2 cellular contexts compared by ENCODE assay signal in the genomic region with DNA sequence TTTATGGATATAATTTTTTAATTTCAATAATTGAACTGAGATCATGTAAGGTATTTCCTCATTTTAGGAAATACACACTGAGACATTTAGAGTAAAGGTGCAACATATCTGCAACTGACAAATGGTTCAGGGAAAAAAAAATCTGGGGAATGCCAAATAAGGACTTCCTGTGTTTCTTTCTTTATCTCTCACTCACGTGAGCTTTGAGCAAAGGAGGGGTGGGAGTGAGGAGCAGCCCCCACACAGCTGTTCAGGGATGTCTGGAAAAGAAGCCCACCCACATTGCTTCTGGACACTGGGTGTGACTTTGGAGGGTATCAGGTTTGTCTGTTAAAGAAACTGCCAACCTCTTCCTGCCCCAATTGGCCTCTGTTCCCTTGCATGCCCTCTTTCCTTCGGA.
A peak's percentile ranks its signal among the peaks of the same experiment; 100 is the strongest.
TF ChIP-seq lines count a peak whose summit lies in the region.

No MANE protein-coding gene starts in this region.

TF ChIP-seq in GM12891, 5 proteins besides CTCF, POLR2A, EP300 and RAD21:
- no peak for TF ChIP-seq TAF1 (IDR thresholded peaks at IDR 0.05; ENCODE audit: low read depth, low read length)
- TF ChIP-seq POLR2AphosphoS5 (IDR thresholded peaks at IDR 0.05; ENCODE audit: low read depth, low read length): no peak
- no peak for TF ChIP-seq SPI1 (IDR thresholded peaks at IDR 0.05; ENCODE audit: low read depth, low read length)
- TF ChIP-seq POU2F2 (IDR thresholded peaks at IDR 0.05; ENCODE audit: low read depth, low read length): no peak
- TF ChIP-seq PAX5 (IDR thresholded peaks at IDR 0.05; ENCODE audit: insufficient read depth, low read length, severe bottlenecking): no peak

TF ChIP-seq in GM12878, 131 proteins besides CTCF, POLR2A, EP300 and RAD21:
- TF ChIP-seq, protein P1, sequence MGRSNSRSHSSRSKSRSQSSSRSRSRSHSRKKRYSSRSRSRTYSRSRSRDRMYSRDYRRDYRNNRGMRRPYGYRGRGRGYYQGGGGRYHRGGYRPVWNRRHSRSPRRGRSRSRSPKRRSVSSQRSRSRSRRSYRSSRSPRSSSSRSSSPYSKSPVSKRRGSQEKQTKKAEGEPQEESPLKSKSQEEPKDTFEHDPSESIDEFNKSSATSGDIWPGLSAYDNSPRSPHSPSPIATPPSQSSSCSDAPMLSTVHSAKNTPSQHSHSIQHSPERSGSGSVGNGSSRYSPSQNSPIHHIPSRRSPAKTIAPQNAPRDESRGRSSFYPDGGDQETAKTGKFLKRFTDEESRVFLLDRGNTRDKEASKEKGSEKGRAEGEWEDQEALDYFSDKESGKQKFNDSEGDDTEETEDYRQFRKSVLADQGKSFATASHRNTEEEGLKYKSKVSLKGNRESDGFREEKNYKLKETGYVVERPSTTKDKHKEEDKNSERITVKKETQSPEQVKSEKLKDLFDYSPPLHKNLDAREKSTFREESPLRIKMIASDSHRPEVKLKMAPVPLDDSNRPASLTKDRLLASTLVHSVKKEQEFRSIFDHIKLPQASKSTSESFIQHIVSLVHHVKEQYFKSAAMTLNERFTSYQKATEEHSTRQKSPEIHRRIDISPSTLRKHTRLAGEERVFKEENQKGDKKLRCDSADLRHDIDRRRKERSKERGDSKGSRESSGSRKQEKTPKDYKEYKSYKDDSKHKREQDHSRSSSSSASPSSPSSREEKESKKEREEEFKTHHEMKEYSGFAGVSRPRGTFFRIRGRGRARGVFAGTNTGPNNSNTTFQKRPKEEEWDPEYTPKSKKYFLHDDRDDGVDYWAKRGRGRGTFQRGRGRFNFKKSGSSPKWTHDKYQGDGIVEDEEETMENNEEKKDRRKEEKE (IDR thresholded peaks at IDR 0.05): no peak
- TF ChIP-seq, protein P2, sequence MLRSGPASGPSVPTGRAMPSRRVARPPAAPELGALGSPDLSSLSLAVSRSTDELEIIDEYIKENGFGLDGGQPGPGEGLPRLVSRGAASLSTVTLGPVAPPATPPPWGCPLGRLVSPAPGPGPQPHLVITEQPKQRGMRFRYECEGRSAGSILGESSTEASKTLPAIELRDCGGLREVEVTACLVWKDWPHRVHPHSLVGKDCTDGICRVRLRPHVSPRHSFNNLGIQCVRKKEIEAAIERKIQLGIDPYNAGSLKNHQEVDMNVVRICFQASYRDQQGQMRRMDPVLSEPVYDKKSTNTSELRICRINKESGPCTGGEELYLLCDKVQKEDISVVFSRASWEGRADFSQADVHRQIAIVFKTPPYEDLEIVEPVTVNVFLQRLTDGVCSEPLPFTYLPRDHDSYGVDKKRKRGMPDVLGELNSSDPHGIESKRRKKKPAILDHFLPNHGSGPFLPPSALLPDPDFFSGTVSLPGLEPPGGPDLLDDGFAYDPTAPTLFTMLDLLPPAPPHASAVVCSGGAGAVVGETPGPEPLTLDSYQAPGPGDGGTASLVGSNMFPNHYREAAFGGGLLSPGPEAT (IDR thresholded peaks at IDR 0.05; ENCODE audit: low read depth): no peak
- no peak for TF ChIP-seq EZH2 (IDR thresholded peaks at IDR 0.05; ENCODE audit: borderline replicate concordance, control insufficient read depth, low read depth, low read length)
- TF ChIP-seq BHLHE40 (IDR thresholded peaks at IDR 0.05; ENCODE audit: borderline replicate concordance in 1 of 2, low read depth in 2 of 2, low read length in 1 of 2): peak; percentile 62 to 81; a peak in 3 of 4 replicates
- TF ChIP-seq IRF4 (IDR thresholded peaks at IDR 0.05; ENCODE audit: low read depth, low read length): no peak
- no peak for TF ChIP-seq TARDBP (IDR thresholded peaks at IDR 0.05; ENCODE audit: borderline replicate concordance)
- no peak for TF ChIP-seq ZNF24 (IDR thresholded peaks at IDR 0.05)
- TF ChIP-seq, protein P3, sequence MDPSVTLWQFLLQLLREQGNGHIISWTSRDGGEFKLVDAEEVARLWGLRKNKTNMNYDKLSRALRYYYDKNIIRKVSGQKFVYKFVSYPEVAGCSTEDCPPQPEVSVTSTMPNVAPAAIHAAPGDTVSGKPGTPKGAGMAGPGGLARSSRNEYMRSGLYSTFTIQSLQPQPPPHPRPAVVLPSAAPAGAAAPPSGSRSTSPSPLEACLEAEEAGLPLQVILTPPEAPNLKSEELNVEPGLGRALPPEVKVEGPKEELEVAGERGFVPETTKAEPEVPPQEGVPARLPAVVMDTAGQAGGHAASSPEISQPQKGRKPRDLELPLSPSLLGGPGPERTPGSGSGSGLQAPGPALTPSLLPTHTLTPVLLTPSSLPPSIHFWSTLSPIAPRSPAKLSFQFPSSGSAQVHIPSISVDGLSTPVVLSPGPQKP (IDR thresholded peaks at IDR 0.05; ENCODE audit: low read depth, low read length): peak; percentile 80; the same call in 1 of the 2 replicates
- TF ChIP-seq WRNIP1 (IDR thresholded peaks at IDR 0.05; ENCODE audit: borderline replicate concordance, low read depth, low read length): no peak
- TF ChIP-seq, protein P4, sequence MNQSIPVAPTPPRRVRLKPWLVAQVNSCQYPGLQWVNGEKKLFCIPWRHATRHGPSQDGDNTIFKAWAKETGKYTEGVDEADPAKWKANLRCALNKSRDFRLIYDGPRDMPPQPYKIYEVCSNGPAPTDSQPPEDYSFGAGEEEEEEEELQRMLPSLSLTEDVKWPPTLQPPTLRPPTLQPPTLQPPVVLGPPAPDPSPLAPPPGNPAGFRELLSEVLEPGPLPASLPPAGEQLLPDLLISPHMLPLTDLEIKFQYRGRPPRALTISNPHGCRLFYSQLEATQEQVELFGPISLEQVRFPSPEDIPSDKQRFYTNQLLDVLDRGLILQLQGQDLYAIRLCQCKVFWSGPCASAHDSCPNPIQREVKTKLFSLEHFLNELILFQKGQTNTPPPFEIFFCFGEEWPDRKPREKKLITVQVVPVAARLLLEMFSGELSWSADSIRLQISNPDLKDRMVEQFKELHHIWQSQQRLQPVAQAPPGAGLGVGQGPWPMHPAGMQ (IDR thresholded peaks at IDR 0.05; ENCODE audit: borderline replicate concordance): no peak
- no peak for TF ChIP-seq SIN3A (IDR thresholded peaks at IDR 0.05; ENCODE audit: low read depth, low read length)
- peak; percentile 85 to 97 for TF ChIP-seq SRF (IDR thresholded peaks at IDR 0.05; ENCODE audit: low read depth in 2 of 2, low read length in 2 of 2)
- no peak for TF ChIP-seq SREBF2 (IDR thresholded peaks at IDR 0.05; ENCODE audit: low read length)
- no peak for TF ChIP-seq NRF1 (conservative IDR thresholded peaks at IDR 0.05; ENCODE audit: low read depth, low read length)
- TF ChIP-seq, protein P5, sequence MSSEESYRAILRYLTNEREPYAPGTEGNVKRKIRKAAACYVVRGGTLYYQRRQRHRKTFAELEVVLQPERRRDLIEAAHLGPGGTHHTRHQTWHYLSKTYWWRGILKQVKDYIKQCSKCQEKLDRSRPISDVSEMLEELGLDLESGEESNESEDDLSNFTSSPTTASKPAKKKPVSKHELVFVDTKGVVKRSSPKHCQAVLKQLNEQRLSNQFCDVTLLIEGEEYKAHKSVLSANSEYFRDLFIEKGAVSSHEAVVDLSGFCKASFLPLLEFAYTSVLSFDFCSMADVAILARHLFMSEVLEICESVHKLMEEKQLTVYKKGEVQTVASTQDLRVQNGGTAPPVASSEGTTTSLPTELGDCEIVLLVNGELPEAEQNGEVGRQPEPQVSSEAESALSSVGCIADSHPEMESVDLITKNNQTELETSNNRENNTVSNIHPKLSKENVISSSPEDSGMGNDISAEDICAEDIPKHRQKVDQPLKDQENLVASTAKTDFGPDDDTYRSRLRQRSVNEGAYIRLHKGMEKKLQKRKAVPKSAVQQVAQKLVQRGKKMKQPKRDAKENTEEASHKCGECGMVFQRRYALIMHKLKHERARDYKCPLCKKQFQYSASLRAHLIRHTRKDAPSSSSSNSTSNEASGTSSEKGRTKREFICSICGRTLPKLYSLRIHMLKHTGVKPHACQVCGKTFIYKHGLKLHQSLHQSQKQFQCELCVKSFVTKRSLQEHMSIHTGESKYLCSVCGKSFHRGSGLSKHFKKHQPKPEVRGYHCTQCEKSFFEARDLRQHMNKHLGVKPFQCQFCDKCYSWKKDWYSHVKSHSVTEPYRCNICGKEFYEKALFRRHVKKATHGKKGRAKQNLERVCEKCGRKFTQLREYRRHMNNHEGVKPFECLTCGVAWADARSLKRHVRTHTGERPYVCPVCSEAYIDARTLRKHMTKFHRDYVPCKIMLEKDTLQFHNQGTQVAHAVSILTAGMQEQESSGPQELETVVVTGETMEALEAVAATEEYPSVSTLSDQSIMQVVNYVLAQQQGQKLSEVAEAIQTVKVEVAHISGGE (CRISPR knock-in tag; IDR thresholded peaks at IDR 0.05): no peak
